ENCODE assay signal across 8 cellular contexts in the genomic region with DNA sequence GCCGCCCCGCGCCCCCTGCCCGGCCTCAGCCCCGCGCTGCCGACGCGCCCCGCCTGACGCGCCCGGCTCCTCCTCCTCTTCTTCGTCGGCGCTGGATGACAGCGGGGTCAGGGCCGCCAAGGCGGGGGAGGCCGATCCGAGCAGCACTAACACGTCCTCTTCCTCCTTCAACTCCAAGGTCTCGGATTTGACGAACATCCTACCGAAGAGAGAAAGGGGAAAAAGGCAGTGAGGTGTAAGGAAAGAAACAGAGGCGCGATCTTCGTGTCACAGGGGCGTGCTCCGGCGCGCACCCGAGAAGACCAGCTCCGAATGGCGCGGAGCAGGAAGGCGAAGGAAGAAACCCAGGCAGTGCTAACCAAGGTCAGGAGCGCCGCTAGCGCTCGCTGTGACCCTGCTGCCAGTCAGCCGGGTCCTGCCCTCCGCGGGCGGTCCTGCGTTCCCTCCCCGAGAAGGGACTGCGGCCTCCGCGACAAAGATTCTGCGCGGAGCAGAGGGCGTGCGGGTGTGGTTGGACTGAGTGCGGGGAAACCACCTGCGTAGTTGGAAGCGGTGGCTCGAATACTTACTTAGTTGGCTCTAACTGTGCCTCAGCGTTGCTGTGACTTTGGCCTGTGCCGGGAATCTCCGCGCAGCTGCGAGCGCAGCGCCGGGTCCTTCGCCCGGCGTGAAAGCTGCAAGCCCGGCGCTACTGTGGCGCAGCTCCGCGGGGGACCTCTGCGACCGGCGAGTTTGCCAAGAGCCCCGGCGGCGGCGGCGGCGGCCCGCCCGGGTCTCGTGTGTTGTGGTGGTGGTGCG. TPM values are rescaled to one million over a fixed set of nuclear protein-coding genes. Genes with fewer than 3 reads are reported as not detected.
A peak's percentile ranks its signal among the peaks of the same experiment; 100 is the strongest.
DNase-seq lines count a peak whose midpoint lies in the region; ATAC-seq and TF ChIP-seq lines count a peak whose summit lies in the region.

No MANE protein-coding gene starts in this region.

- H3K4me2 ChIP-seq in fibroblast of lung (ENCODE audit: extremely low read depth, insufficient read depth, low read length) (peak overlapping the region; percentile 98), neural cell (ENCODE audit: low read length) (peak overlapping the region; percentile 80)

- H3K36me3 Mint-ChIP-seq in WTC11 = no peaks in the 10 kb centered on the region

- no peak for TF ChIP-seq RAD21 in neural cell (conservative IDR thresholded peaks at IDR 0.05)

- H3K9me3 ChIP-seq in fibroblast of lung (ENCODE audit: control insufficient read depth, insufficient read depth, low read depth, low read length) (no peaks in the 10 kb centered on the region), neural cell (ENCODE audit: low read length) (no peaks in the 10 kb centered on the region)

- TF ChIP-seq EP300 in neural cell (conservative IDR thresholded peaks at IDR 0.05; ENCODE audit: poor library complexity, severe bottlenecking) = no peak

- no peaks in the 10 kb centered on the region for H3K9me3 Mint-ChIP-seq in WTC11

- H2AFZ ChIP-seq in fibroblast of lung (ENCODE audit: low read length) (peak overlapping the region; percentile 62), neural cell (ENCODE audit: low read depth, low read length) (peak overlapping the region; percentile 66)

- TF ChIP-seq CTCF in WTC11 (IDR thresholded peaks at IDR 0.05) (no peak), fibroblast of lung (conservative IDR thresholded peaks at IDR 0.05 in 1 of 2, IDR thresholded peaks at IDR 0.05 in 1 of 2; ENCODE audit: low read depth in 1 of 2, low read length in 2 of 2) (no peak), neural cell (IDR thresholded peaks at IDR 0.05; ENCODE audit: poor library complexity, severe bottlenecking) (no peak)

- peaks cover 100% of the 10 kb centered on the region for H3K27me3 Mint-ChIP-seq in WTC11 (ENCODE audit: low read depth)

- H3K27ac Mint-ChIP-seq in WTC11 = no peak overlapping the region; the same call in 1 of the 2 replicates

- CTCF ChIA-PET in WTC11 (lab: Charles Lee) = interaction anchor here (1.1 to 2.7 kb wide), 8 partner anchors 7 to 250 kb away, joined by 3 to 11 read pairs (median 6); no protein-coding TSS in a partner anchor

- peaks cover 6% of the 10 kb centered on the region for H3K4me1 ChIP-seq in fibroblast of lung (ENCODE audit: control insufficient read depth, extremely low read depth, insufficient read depth, low read length)

- ATAC-seq in GM21576 (IDR thresholded peaks at IDR 0.05; ENCODE audit: unreplicated experiment) (peak; percentile 34), WTC11 (peak; percentile 19)

- peaks cover 54% of the 10 kb centered on the region for H3K4me1 Mint-ChIP-seq in WTC11

- H3K4me3 ChIP-seq in fibroblast of lung (replicated peaks in 1 of 4; ENCODE audit: control extremely low read depth in 1 of 4, insufficient read depth in 1 of 4, low read depth in 3 of 4, low read length in 4 of 4) (peak overlapping the region; percentile 50 to 57 (median 54)), neural cell (ENCODE audit: low read length) (peak overlapping the region; percentile 90)

- H3K79me2 ChIP-seq in fibroblast of lung (ENCODE audit: control insufficient read depth, insufficient read depth, low read length) (no peaks in the 10 kb centered on the region), neural cell (replicated peaks; ENCODE audit: insufficient read depth, low read length) (no peaks in the 10 kb centered on the region)

- H4K20me1 ChIP-seq in fibroblast of lung (ENCODE audit: control insufficient read depth, extremely low read depth, insufficient read depth, low read length) = no peaks in the 10 kb centered on the region
- H4K20me1 ChIP-seq in neural cell (ENCODE audit: insufficient read depth) = no peaks in the 10 kb centered on the region

- DNase-seq in NCI-H2227 (lab: John Stamatoyannopoulos, UW; ENCODE audit: unreplicated experiment) (peak; percentile 44), NCI-H2227 treated with DMSO at 0.1 percent for 48 hours (lab: John Stamatoyannopoulos, UW) (no peak), HuH-7 (ENCODE audit: low spot score) (peak; percentile 56), WTC11 (ENCODE audit: low spot score) (peak; percentile 57), fibroblast of lung (ENCODE audit: low read depth in 2 of 2) (peak in 1 of 2 donors; percentile 34), NCI-H524 treated with DMSO at 0.1 percent for 48 hours (lab: John Stamatoyannopoulos, UW) (no peak)

- H3F3A ChIP-seq in neural cell (ENCODE audit: insufficient read depth, low read length, poor library complexity, severe bottlenecking) = no peaks in the 10 kb centered on the region

- peak overlapping the region; percentile 88 for H3K4me3 Mint-ChIP-seq in WTC11

- H3K36me3 ChIP-seq in fibroblast of lung (ENCODE audit: control insufficient read depth, insufficient read depth, low read length) (no peaks in the 10 kb centered on the region), neural cell (ENCODE audit: insufficient read depth, low read length) (no peaks in the 10 kb centered on the region)

- H3K27ac ChIP-seq in fibroblast of lung (ENCODE audit: insufficient read depth, low read length) (no peak overlapping the region), neural cell (ENCODE audit: low read length) (peak overlapping the region; percentile 43)

- POLR2A ChIA-PET in WTC11 (lab: Charles Lee) = interaction anchor here (1.0 kb wide), 2 partner anchors 130 kb away, joined by 3 read pairs; no protein-coding TSS in a partner anchor

- no peaks in the 10 kb centered on the region for H3K9me2 ChIP-seq in neural cell (ENCODE audit: insufficient read depth, low read length)

- H3K27me3 ChIP-seq in fibroblast of lung (ENCODE audit: control insufficient read depth, insufficient read depth, low read length) (peaks cover 83% of the 10 kb centered on the region), neural cell (ENCODE audit: insufficient read depth, low read depth, low read length) (peaks cover 100% of the 10 kb centered on the region)

- H3K9ac ChIP-seq in fibroblast of lung (ENCODE audit: insufficient read depth, low read length) = no peak overlapping the region
- H3K9ac ChIP-seq in neural cell (ENCODE audit: low read length) = peak overlapping the region; percentile 65

TF ChIP-seq in WTC11, 78 proteins besides CTCF, POLR2A, EP300 and RAD21 (continues in another document):
- TF ChIP-seq, protein P1, sequence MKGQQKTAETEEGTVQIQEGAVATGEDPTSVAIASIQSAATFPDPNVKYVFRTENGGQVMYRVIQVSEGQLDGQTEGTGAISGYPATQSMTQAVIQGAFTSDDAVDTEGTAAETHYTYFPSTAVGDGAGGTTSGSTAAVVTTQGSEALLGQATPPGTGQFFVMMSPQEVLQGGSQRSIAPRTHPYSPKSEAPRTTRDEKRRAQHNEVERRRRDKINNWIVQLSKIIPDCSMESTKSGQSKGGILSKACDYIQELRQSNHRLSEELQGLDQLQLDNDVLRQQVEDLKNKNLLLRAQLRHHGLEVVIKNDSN (CRISPR knock-in tag; IDR thresholded peaks at IDR 0.05) = no peak
- TF ChIP-seq MYBL2 (CRISPR knock-in tag; IDR thresholded peaks at IDR 0.05) (no peak), IRF2 (CRISPR knock-in tag; IDR thresholded peaks at IDR 0.05; ENCODE audit: borderline replicate concordance, low read depth) (no peak), ZNF416 (CRISPR knock-in tag; IDR thresholded peaks at IDR 0.05) (no peak), SMAD3 (CRISPR knock-in tag; IDR thresholded peaks at IDR 0.05; ENCODE audit: borderline replicate concordance) (no peak), CREB1 (CRISPR knock-in tag; IDR thresholded peaks at IDR 0.05) (no peak), OVOL2 (CRISPR knock-in tag; IDR thresholded peaks at IDR 0.05; ENCODE audit: borderline replicate concordance) (no peak), ETV6 (CRISPR knock-in tag; IDR thresholded peaks at IDR 0.05) (0 out of 2 replicates have a peak, but pooled peaks have one; percentile 27)
- TF ChIP-seq, protein P2, sequence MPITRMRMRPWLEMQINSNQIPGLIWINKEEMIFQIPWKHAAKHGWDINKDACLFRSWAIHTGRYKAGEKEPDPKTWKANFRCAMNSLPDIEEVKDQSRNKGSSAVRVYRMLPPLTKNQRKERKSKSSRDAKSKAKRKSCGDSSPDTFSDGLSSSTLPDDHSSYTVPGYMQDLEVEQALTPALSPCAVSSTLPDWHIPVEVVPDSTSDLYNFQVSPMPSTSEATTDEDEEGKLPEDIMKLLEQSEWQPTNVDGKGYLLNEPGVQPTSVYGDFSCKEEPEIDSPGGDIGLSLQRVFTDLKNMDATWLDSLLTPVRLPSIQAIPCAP (CRISPR knock-in tag; IDR thresholded peaks at IDR 0.05) = no peak

TF ChIP-seq in neural cell, 6 proteins besides CTCF, POLR2A, EP300 and RAD21:
- TF ChIP-seq MXI1 (conservative IDR thresholded peaks at IDR 0.05; ENCODE audit: poor library complexity, severe bottlenecking) (peak; percentile 45), TAF1 (IDR thresholded peaks at IDR 0.05; ENCODE audit: low read depth) (no peak), POLR2AphosphoS5 (IDR thresholded peaks at IDR 0.05) (peak; percentile 42)

RNA-seq across cellular contexts. Expression of a gene that starts 0.5 kb away (rescaled TPM):
- total RNA-seq in WTC11 (2021) (0.09 TPM in 2 of 3 replicates, not detected in the other), fibroblast of lung (not detected in 2 replicates)
- polyA plus RNA-seq in fibroblast of lung (not detected in 2 replicates), neural cell (0.19 and 0.58 TPM in 2 replicates)
- polyA plus RNA-seq in fibroblast of lung (2012) = not detected in 2 replicates
- polyA minus RNA-seq in fibroblast of lung (ENCODE audit: low replicate concordance) (not detected in 2 replicates), neural cell (0.81 and 0.97 TPM in 2 replicates)

Comparison
In these comparisons a context has a peak if more than half of its experiments do, and no peak if none do; other contexts are left out.
1. DNase-seq: peak in NCI-H2227 (single experiment), HuH-7 (single experiment) and WTC11 (single experiment); none in NCI-H2227 treated with DMSO at 0.1 percent for 48 hours (single experiment) and NCI-H524 treated with DMSO at 0.1 percent for 48 hours (single experiment).